ENCODE assay signal across 6 cellular contexts in genomic region chr5:140664018-140664352, GRCh38. TPM values are rescaled to one million over a fixed set of nuclear protein-coding genes. Genes with fewer than 3 reads are reported as not detected.
DNase-seq lines count a peak whose midpoint lies in the region; ATAC-seq and TF ChIP-seq lines count a peak whose summit lies in the region.

No MANE protein-coding gene starts in this region.

- H3K9me3 ChIP-seq in BE2C (no peaks in the 10 kb centered on the region), liver (ENCODE audit: control insufficient read depth in 4 of 4, low read length in 3 of 4) (no peaks in the 10 kb centered on the region)

- peaks cover 61% of the 10 kb centered on the region for H3K36me3 Mint-ChIP-seq in activated CD4-positive, alpha-beta memory T cell treated with anti-CD3 and anti-CD28 coated beads for 36 hours

- peak overlapping the region; percentile 99 for H3K4me3 Mint-ChIP-seq in activated CD4-positive, alpha-beta memory T cell treated with anti-CD3 and anti-CD28 coated beads for 36 hours

- CTCF ChIA-PET in activated CD4-positive, alpha-beta memory T cell treated with anti-CD3 and anti-CD28 coated beads for 36 hours (lab: Charles Lee) = interaction anchor here (1.3 to 2.9 kb wide), 3 partner anchors 12 to 300 kb away, joined by 3 to 11 read pairs (median 4); partner anchors contain the start of genes HARS1 and HARS2

- TF ChIP-seq RAD21 in liver (IDR thresholded peaks at IDR 0.05) = no peak

- peak overlapping the region; percentile 94 for H3K27ac Mint-ChIP-seq in activated CD4-positive, alpha-beta memory T cell treated with anti-CD3 and anti-CD28 coated beads for 36 hours

- 15% methylated on average over 19 of the region's 19 CpGs for WGBS in liver

- H3K9me3 Mint-ChIP-seq in activated CD4-positive, alpha-beta memory T cell treated with anti-CD3 and anti-CD28 coated beads for 36 hours = no peaks in the 10 kb centered on the region

- peak overlapping the region; percentile 85 to 95 for H3K27ac ChIP-seq in liver (ENCODE audit: low read depth in 1 of 2, low read length in 2 of 2)

- peaks cover 40% of the 10 kb centered on the region for H3K36me3 ChIP-seq in BE2C
- peaks cover under 1 to 52% (median 44%) of the 10 kb centered on the region in 4 donors for H3K36me3 ChIP-seq in liver (ENCODE audit: control insufficient read depth in 4 of 4, insufficient read depth in 3 of 4, low read depth in 1 of 4, low read length in 3 of 4)

- POLR2A ChIA-PET in activated CD4-positive, alpha-beta memory T cell treated with anti-CD3 and anti-CD28 coated beads for 36 hours (lab: Charles Lee) = interaction anchor here (0.9 to 3.9 kb wide), 6 partner anchors 17 to 263 kb away, joined by 4 to 29 read pairs (median 6); partner anchors contain the start of genes ANKHD1, EIF4EBP3, HARS1 and HARS2

- no peaks in the 10 kb centered on the region for H3K4me1 ChIP-seq in BE2C
- peaks cover 2 to 18% (median 9%) of the 10 kb centered on the region in 4 donors for H3K4me1 ChIP-seq in liver (ENCODE audit: control insufficient read depth in 4 of 4, insufficient read depth in 4 of 4, low read length in 3 of 4)

- H3K27me3 Mint-ChIP-seq in activated CD4-positive, alpha-beta memory T cell treated with anti-CD3 and anti-CD28 coated beads for 36 hours = no peaks in the 10 kb centered on the region

- intact Hi-C loops in activated CD4-positive, alpha-beta memory T cell treated with anti-CD3 and anti-CD28 coated beads for 36 hours (cut with micrococcal nuclease) = loop anchor here (1.0 kb wide), 5 partner anchors 17 to 263 kb away; partner anchors contain the start of genes ANKHD1, HARS1, HARS2 and IK

- no peak for TF ChIP-seq CTCF in BE2C (IDR thresholded peaks at IDR 0.05; ENCODE audit: low read depth, low read length)
- no peak for TF ChIP-seq CTCF in liver (IDR thresholded peaks at IDR 0.05; ENCODE audit: low read depth, low read length, missing input control)

- no peak for ATAC-seq in GM21825 (IDR thresholded peaks at IDR 0.05; ENCODE audit: unreplicated experiment)

- peaks cover 27% of the 10 kb centered on the region for H3K4me1 Mint-ChIP-seq in activated CD4-positive, alpha-beta memory T cell treated with anti-CD3 and anti-CD28 coated beads for 36 hours (ENCODE audit: low read depth)

- DNase-seq in BE2C (no peak), NCI-H2081 treated with DMSO at 0.1 percent for 48 hours (lab: John Stamatoyannopoulos, UW) (no peak), NCI-H2081 (lab: John Stamatoyannopoulos, UW) (no peak)
- no peak for DNase-seq in activated CD4-positive, alpha-beta memory T cell treated with anti-CD3 and anti-CD28 coated beads for 36 hours

- H3K4me3 ChIP-seq in BE2C (ENCODE audit: low read depth, low read length) (peak overlapping the region; percentile 96), liver (ENCODE audit: low read depth in 1 of 3, low read length in 3 of 3) (peak overlapping the region; percentile 87 to 99 (median 95))

- no peaks in the 10 kb centered on the region for H3K27me3 ChIP-seq in BE2C
- no peaks in the 10 kb centered on the region for H3K27me3 ChIP-seq in liver (ENCODE audit: control insufficient read depth in 4 of 4, insufficient read depth in 4 of 4, low read length in 3 of 4)

- peak overlapping the region; percentile 81 to 89 for H3K9ac ChIP-seq in liver (ENCODE audit: low read depth in 1 of 2, low read length in 2 of 2)

TF ChIP-seq in liver, 16 proteins besides CTCF, POLR2A, EP300 and RAD21:
- no peak for TF ChIP-seq YY1 (IDR thresholded peaks at IDR 0.05)
- no peak for TF ChIP-seq GABPA (IDR thresholded peaks at IDR 0.05 in 1 of 2, conservative IDR thresholded peaks at IDR 0.05 in 1 of 2)
- no peak for TF ChIP-seq ZBTB33 (IDR thresholded peaks at IDR 0.05)
- TF ChIP-seq TAF1 (conservative IDR thresholded peaks at IDR 0.05) = no peak
- TF ChIP-seq NR2F2 (IDR thresholded peaks at IDR 0.05) = no peak
- no peak for TF ChIP-seq REST (IDR thresholded peaks at IDR 0.05)
- no peak for TF ChIP-seq EGR1 (IDR thresholded peaks at IDR 0.05; ENCODE audit: low read depth in 2 of 2)
- no peak for TF ChIP-seq FOXA2 (IDR thresholded peaks at IDR 0.05)
- no peak for TF ChIP-seq MAX (IDR thresholded peaks at IDR 0.05)
- TF ChIP-seq HNF4G (IDR thresholded peaks at IDR 0.05) = no peak
- TF ChIP-seq FOXA1 (IDR thresholded peaks at IDR 0.05) = no peak
- no peak for TF ChIP-seq RXRA (IDR thresholded peaks at IDR 0.05)
- TF ChIP-seq ATF3 (IDR thresholded peaks at IDR 0.05) = no peak
- no peak for TF ChIP-seq SP1 (IDR thresholded peaks at IDR 0.05)
- no peak for TF ChIP-seq JUND (IDR thresholded peaks at IDR 0.05)
- no peak for TF ChIP-seq HNF4A (conservative IDR thresholded peaks at IDR 0.05)
TF ChIP-seq in liver: peak in this region for 0.

RNA-seq across cellular contexts. Expression of gene WDR55, which starts 0.7 kb away (rescaled TPM):
- polyA plus RNA-seq in BE2C (2012; ENCODE audit: insufficient read depth, insufficient read length, low read depth) = 41.5 TPM
- 10 to 100 TPM; 30.4 to 32.1 TPM for total RNA-seq in activated CD4-positive, alpha-beta memory T cell treated with anti-CD3 and anti-CD28 coated beads for 36 hours
- 10 to 100 TPM; 12.0 to 18.2 TPM for total RNA-seq in liver
- polyA plus RNA-seq in liver = 10 to 100 TPM in 1 of 2 donors, 1 to 10 TPM in 1; 10.0 to 11.4 TPM

RNA-seq across cellular contexts. Expression of gene DND1, which starts 9.4 kb away (rescaled TPM):
- polyA plus RNA-seq in BE2C (2012; ENCODE audit: insufficient read depth, insufficient read length, low read depth) = 7.3 TPM
- 1 to 10 TPM; 2.3 to 2.5 TPM for total RNA-seq in activated CD4-positive, alpha-beta memory T cell treated with anti-CD3 and anti-CD28 coated beads for 36 hours
- total RNA-seq in liver = under 1 TPM; 0.37 to 0.92 TPM
- under 1 TPM in 1 of 2 donors, not detected in 1; 0.29 TPM for polyA plus RNA-seq in liver

RNA-seq across cellular contexts. Expression of gene IK, which starts 16.4 kb away (rescaled TPM):
- polyA plus RNA-seq in BE2C (2012; ENCODE audit: insufficient read depth, insufficient read length, low read depth) = 335 TPM
- total RNA-seq in activated CD4-positive, alpha-beta memory T cell treated with anti-CD3 and anti-CD28 coated beads for 36 hours = 100 to 1,000 TPM; 103 to 104 TPM
- 10 to 100 TPM; 42.5 to 45.7 TPM for total RNA-seq in liver
- 10 to 100 TPM; 30.8 to 41.8 TPM for polyA plus RNA-seq in liver

RNA-seq across cellular contexts. Expression of gene NDUFA2, which starts 16.6 kb away (rescaled TPM):
- polyA plus RNA-seq in BE2C (2012; ENCODE audit: insufficient read depth, insufficient read length, low read depth) = 475 TPM
- 10 to 100 TPM; 63.8 to 69.4 TPM for total RNA-seq in activated CD4-positive, alpha-beta memory T cell treated with anti-CD3 and anti-CD28 coated beads for 36 hours
- total RNA-seq in liver = 10 to 100 TPM; 23.3 to 44.3 TPM
- polyA plus RNA-seq in liver = 100 to 1,000 TPM in 1 of 2 donors, 10 to 100 TPM in 1; 91.3 to 160 TPM

RNA-seq across cellular contexts. Expression of gene TMCO6, which starts 24.7 kb away (rescaled TPM):
- polyA plus RNA-seq in BE2C (2012; ENCODE audit: insufficient read depth, insufficient read length, low read depth) = 28.6 TPM
- 10 to 100 TPM; 33.7 to 33.8 TPM for total RNA-seq in activated CD4-positive, alpha-beta memory T cell treated with anti-CD3 and anti-CD28 coated beads for 36 hours
- 10 to 100 TPM; 14.1 to 55.9 TPM for total RNA-seq in liver
- polyA plus RNA-seq in liver = 10 to 100 TPM; 12.6 to 23.3 TPM
